ENCODE assay signal across 8 cellular contexts in genomic region chr7:44637788-44638594, GRCh38. TPM values are rescaled to one million over a fixed set of nuclear protein-coding genes. Genes with fewer than 3 reads are reported as not detected.
DNase-seq lines count a peak whose midpoint lies in the region; ATAC-seq and TF ChIP-seq lines count a peak whose summit lies in the region.

No MANE protein-coding gene starts in this region.

- TF ChIP-seq CTCF in left lung (IDR thresholded peaks at IDR 0.05) = no peak

- H3K27me3 ChIP-seq in left lung = no peaks in the 10 kb centered on the region

- DNase-seq in DMS53 (lab: John Stamatoyannopoulos, UW) (peak; percentile 32), DMS53 treated with DMSO at 0.1 percent for 48 hours (lab: John Stamatoyannopoulos, UW; ENCODE audit: unreplicated experiment) (no peak), SW480 (ENCODE audit: low spot score) (peak; percentile 99), amniotic epithelial cell (ENCODE audit: low read depth) (peak; percentile 50), left lung (peak; percentile 71 to 80), C1 segment of cervical spinal cord (lab: John Stamatoyannopoulos, UW) (no peak)
- peak; percentile 70 to 76 for DNase-seq in stimulated activated CD8-positive, alpha-beta memory T cell treated with anti-CD3 and anti-CD28 coated beads, Interleukin-15, amount 100 ng/mL, for 48 hours (ENCODE audit: low read depth in 2 of 2)

- peak overlapping the region; percentile 84 to 94 for H3K27ac ChIP-seq in left lung

- ATAC-seq in HG03159 (IDR thresholded peaks at IDR 0.05; ENCODE audit: unreplicated experiment) = peak; percentile 36
- peak; percentile 32 for ATAC-seq in left lung

- intact Hi-C loops in left lung (cut with DNase I) = no loop called here

- no peaks in the 10 kb centered on the region for H3K36me3 ChIP-seq in left lung

- no peak overlapping the region for H3K4me3 ChIP-seq in left lung

- H3K9me3 ChIP-seq in left lung = no peaks in the 10 kb centered on the region

- H3K4me1 ChIP-seq in left lung = peaks cover 57 to 87% of the 10 kb centered on the region in 2 donors

RNA-seq across cellular contexts. Expression of gene OGDH, which starts 31.6 kb away (rescaled TPM):
- total RNA-seq in left lung = 100 to 1,000 TPM; 159 to 184 TPM

RNA-seq across cellular contexts. Expression of gene TMED4, which starts 56.0 kb away (rescaled TPM):
- total RNA-seq in left lung = 10 to 100 TPM; 69.6 to 84.7 TPM

Comparison
In these comparisons a context has a peak if more than half of its experiments do, and no peak if none do; other contexts are left out.
1. DNase-seq: peak in DMS53 (single experiment), SW480 (single experiment), amniotic epithelial cell (single experiment), left lung (2 of 2) and stimulated activated CD8-positive, alpha-beta memory T cell treated with anti-CD3 and anti-CD28 coated beads, Interleukin-15, amount 100 ng/mL, for 48 hours (2 of 2); none in DMS53 treated with DMSO at 0.1 percent for 48 hours (single experiment) and C1 segment of cervical spinal cord (0 of 14).